In genomic region chr9:93450817-93451761, GRCh38 we compare ENCODE assay signal across 8 cellular contexts. TPM values are rescaled to one million over a fixed set of nuclear protein-coding genes. Genes with fewer than 3 reads are reported as not detected.
DNase-seq lines count a peak whose midpoint lies in the region; ATAC-seq, FAIRE-seq and TF ChIP-seq lines count a peak whose summit lies in the region.

FAM120A (plus strand) TSS chr9:93451685; CDS start chr9:93451916, 231 bp downstream.

- in situ Hi-C loops in mammary epithelial cell (cut with MboI; ENCODE audit: low sequenced_read_pairs in 2 of 2) = no loop called here

- H3K36me3 ChIP-seq in mammary epithelial cell (ENCODE audit: insufficient read depth, low read length) (peaks cover 15% of the 10 kb centered on the region), small intestine (ENCODE audit: control insufficient read depth in 2 of 2, insufficient read depth in 2 of 2, low read length in 2 of 2) (peaks cover 3 to 14% of the 10 kb centered on the region in 2 donors)

- BruUV-seq in mammary epithelial cell (replicated peaks; lab: Mats Ljungman, UMichigan) = no TSS peak

- WGBS in mammary epithelial cell (ENCODE audit: low coverage, missing lambda C conversion rate) = 2% methylated on average over 23 of the region's 97 CpGs
- WGBS in small intestine, 3 donors = 0 to 1% (median 0%) methylated on average over 39 to 97 of the region's 97 CpGs

- peak; percentile 65 for ATAC-seq in HG02973 (IDR thresholded peaks at IDR 0.05; ENCODE audit: unreplicated experiment)

- intact Hi-C loops in mammary epithelial cell (cut with micrococcal nuclease) = loop anchor here (5.0 kb wide), 1 partner anchor 41 kb away; no protein-coding TSS in a partner anchor

- dilution Hi-C loops in mammary epithelial cell (cut with HindIII; ENCODE audit: low sequenced_read_pairs) = no loop called here

- H3K4me2 ChIP-seq in mammary epithelial cell (ENCODE audit: insufficient read depth, low read depth, low read length) = peak within 1 kb of the TSS; percentile 81

- FAIRE-seq in small intestine (lab: Jason Lieb, UNC) = no peak

- H4K20me1 ChIP-seq in mammary epithelial cell (ENCODE audit: insufficient read depth, low read length) = no peaks in the 10 kb centered on the region

- H3K27ac ChIP-seq in mammary epithelial cell (ENCODE audit: insufficient read depth, low read depth, low read length) (peak within 1 kb of the TSS; percentile 76), small intestine (ENCODE audit: low read depth in 1 of 2, low read length in 1 of 2) (peak within 1 kb of the TSS; percentile 98 to 100)

- H3K27me3 ChIP-seq in mammary epithelial cell (ENCODE audit: insufficient read depth, low read length) (no peaks in the 10 kb centered on the region), small intestine (ENCODE audit: control insufficient read depth in 2 of 2, insufficient read depth in 2 of 2, low read length in 2 of 2) (no peaks in the 10 kb centered on the region)

- H3K4me3 ChIP-seq in WI38 (ENCODE audit: low read depth, low read length) (peak within 1 kb of the TSS; percentile 91), mammary epithelial cell (replicated peaks in 1 of 3; ENCODE audit: insufficient read depth in 1 of 3, low read depth in 2 of 3, low read length in 3 of 3) (peak within 1 kb of the TSS; percentile 75 to 90 (median 90)), small intestine (ENCODE audit: low read depth in 1 of 2, low read length in 2 of 2) (peak within 1 kb of the TSS; percentile 97 to 99)

- H3K4me1 ChIP-seq in mammary epithelial cell (ENCODE audit: insufficient read depth, low read length) (peaks cover 14% of the 10 kb centered on the region), small intestine (ENCODE audit: control insufficient read depth in 2 of 2, insufficient read depth in 1 of 2, low read depth in 1 of 2, low read length in 1 of 2) (peaks cover 6 to 7% of the 10 kb centered on the region in 2 donors)

- H2AFZ ChIP-seq in mammary epithelial cell (ENCODE audit: low read depth, low read length) = peak within 1 kb of the TSS; percentile 94

- TF ChIP-seq CTCF in WI38 (IDR thresholded peaks at IDR 0.05; ENCODE audit: low read depth, low read length) (no peak), mammary epithelial cell (conservative IDR thresholded peaks at IDR 0.05 in 1 of 2, IDR thresholded peaks at IDR 0.05 in 1 of 2; ENCODE audit: extremely low read depth in 1 of 2, insufficient read depth in 1 of 2, low read depth in 1 of 2, low read length in 2 of 2) (no peak)

- H3K9ac ChIP-seq in mammary epithelial cell (ENCODE audit: insufficient read depth, low read length) = peak within 1 kb of the TSS; percentile 82

- H3K9me3 ChIP-seq in mammary epithelial cell (replicated peaks; ENCODE audit: insufficient read depth, low read length) = no peaks in the 10 kb centered on the region
- H3K9me3 ChIP-seq in small intestine (ENCODE audit: control insufficient read depth, low read depth) = no peaks in the 10 kb centered on the region

- CTCF ChIA-PET in mammary epithelial cell (lab: Charles Lee; ENCODE audit: low non-redundant PET) = no interaction called here

- peak; percentile 46 for DNase-seq in NK-92 treated with Interleukin-12 subunit alpha and Interleukin-12 subunit beta, amount 100 ng/mL, for 24 hours (lab: John Stamatoyannopoulos, UW)
- DNase-seq in NK-92 (lab: John Stamatoyannopoulos, UW; ENCODE audit: unreplicated experiment) = no peak
- peak; percentile 55 for DNase-seq in NCI-H2107 (lab: John Stamatoyannopoulos, UW)
- DNase-seq in mammary epithelial cell = peak; percentile 81
- DNase-seq in iPS-NIHi7 (ENCODE audit: extremely low spot score) = peak; percentile 83
- DNase-seq in small intestine = peak; percentile 82

- H3K79me2 ChIP-seq in mammary epithelial cell (ENCODE audit: insufficient read depth, low read length) = peaks cover 63% of the 10 kb centered on the region

RNA-seq across cellular contexts. Expression of gene FAM120A, which starts in this region (rescaled TPM):
- total RNA-seq in mammary epithelial cell = 100 to 1,000 TPM; 100 to 116 TPM
- polyA plus RNA-seq in mammary epithelial cell (84.7 TPM), small intestine (10 to 100 TPM; 36.2 to 82.9 (median 48.3) TPM)
- polyA minus RNA-seq in mammary epithelial cell = 168 TPM
